12 cellular contexts compared by ENCODE assay signal in genomic region chr13:39451301-39451700, GRCh38.
DNase-seq lines count a peak whose midpoint lies in the region; ATAC-seq lines count a peak whose summit lies in the region.
"Had no signal": no experiment of that assay in that cellular context is flagged by ENCODE, and none has a peak within 500 bp of the region (broad histone marks: within the 10 kb centered on the region; RNA-seq: fewer than 3 reads in every experiment).

No MANE protein-coding gene starts in this region.

- intact Hi-C loops in activated T-helper 2 cell treated with anti-CD3 and anti-CD28 coated beads, Interferon-gamma antibody, Interleukin-2, Interleukin-4, amounts not matched to agents 10 μg/mL and 5 μg/mL and 100 μg/mL, durations not matched to agents 14 hours and 24 hours and 36 hours (cut with micrococcal nuclease) = no loop called here

- no peaks in the 10 kb centered on the region for H3K9me3 Mint-ChIP-seq in activated T-helper 2 cell treated with anti-CD3 and anti-CD28 coated beads, Interferon-gamma antibody, Interleukin-2, Interleukin-4, amounts not matched to agents 10 μg/mL and 5 μg/mL and 100 μg/mL, durations not matched to agents 14 hours and 24 hours and 36 hours

- H3K9me3 ChIP-seq in adipocyte (ENCODE audit: control insufficient read depth, low read length) = no peaks in the 10 kb centered on the region
- H3K9me3 ChIP-seq: vagina had no signal

- H3K36me3 ChIP-seq in adipocyte (ENCODE audit: control insufficient read depth, insufficient read depth, low read length, severe bottlenecking) = no peaks in the 10 kb centered on the region
- H3K36me3 ChIP-seq: vagina had no signal

- no peaks in the 10 kb centered on the region for H3K4me1 Mint-ChIP-seq in activated T-helper 2 cell treated with anti-CD3 and anti-CD28 coated beads, Interferon-gamma antibody, Interleukin-2, Interleukin-4, amounts not matched to agents 10 μg/mL and 5 μg/mL and 100 μg/mL, durations not matched to agents 14 hours and 24 hours and 36 hours (ENCODE audit: low read depth)

- ATAC-seq in GM19023 (IDR thresholded peaks at IDR 0.05; ENCODE audit: unreplicated experiment) (no peak), HG03025 (IDR thresholded peaks at IDR 0.05; ENCODE audit: low FRiP score, unreplicated experiment) (no peak), GM21528 (IDR thresholded peaks at IDR 0.05; ENCODE audit: low FRiP score, unreplicated experiment) (no peak)

- no peaks in the 10 kb centered on the region for H3K27me3 ChIP-seq in adipocyte (replicated peaks; ENCODE audit: control insufficient read depth, insufficient read depth, low read length)
- H3K27me3 ChIP-seq: vagina had no signal

- no peak overlapping the region for H3K4me3 Mint-ChIP-seq in activated T-helper 2 cell treated with anti-CD3 and anti-CD28 coated beads, Interferon-gamma antibody, Interleukin-2, Interleukin-4, amounts not matched to agents 10 μg/mL and 5 μg/mL and 100 μg/mL, durations not matched to agents 14 hours and 24 hours and 36 hours (ENCODE audit: low read depth)

- peaks cover 28% of the 10 kb centered on the region for H3K4me1 ChIP-seq in adipocyte (ENCODE audit: control insufficient read depth, insufficient read depth, low read length)

- DNase-seq in DMS53 (lab: John Stamatoyannopoulos, UW) (peak; percentile 25), NAMALWA (ENCODE audit: low spot score) (peak; percentile 70), adipocyte (ENCODE audit: low read depth) (peak; percentile 17), lung microvascular endothelial cell (ENCODE audit: low read depth in 2 of 2) (peak; percentile 67 to 84)
- DNase-seq in activated T-helper 2 cell treated with anti-CD3 and anti-CD28 coated beads, Interferon-gamma antibody, Interleukin-2, Interleukin-4, amounts not matched to agents 10 μg/mL and 5 μg/mL and 100 μg/mL, durations not matched to agents 14 hours and 24 hours and 36 hours (ENCODE audit: low spot score) = no peak
- DNase-seq: activated CD4-positive, CD25-positive, alpha-beta regulatory T cell; central memory CD4-positive, alpha-beta T cell; stimulated activated CD4-positive, alpha-beta T cell treated with anti-CD3 and anti-CD28 coated beads, Interleukin-4, amount 100 ng/mL, for 24 hours had no signal

- no peaks in the 10 kb centered on the region for H3K36me3 Mint-ChIP-seq in activated T-helper 2 cell treated with anti-CD3 and anti-CD28 coated beads, Interferon-gamma antibody, Interleukin-2, Interleukin-4, amounts not matched to agents 10 μg/mL and 5 μg/mL and 100 μg/mL, durations not matched to agents 14 hours and 24 hours and 36 hours (ENCODE audit: low read depth)

- no peak overlapping the region for H3K27ac Mint-ChIP-seq in activated T-helper 2 cell treated with anti-CD3 and anti-CD28 coated beads, Interferon-gamma antibody, Interleukin-2, Interleukin-4, amounts not matched to agents 10 μg/mL and 5 μg/mL and 100 μg/mL, durations not matched to agents 14 hours and 24 hours and 36 hours

- H3K9ac ChIP-seq in adipocyte (ENCODE audit: low read length) = no peak overlapping the region

- H3K4me3 ChIP-seq in adipocyte (ENCODE audit: low read length) = no peak overlapping the region
- H3K4me3 ChIP-seq: vagina had no signal

- H3K27me3 Mint-ChIP-seq in activated T-helper 2 cell treated with anti-CD3 and anti-CD28 coated beads, Interferon-gamma antibody, Interleukin-2, Interleukin-4, amounts not matched to agents 10 μg/mL and 5 μg/mL and 100 μg/mL, durations not matched to agents 14 hours and 24 hours and 36 hours (ENCODE audit: low read depth) = peaks cover 8% of the 10 kb centered on the region
